ENCODE assay signal across 18 cellular contexts in the genomic region with DNA sequence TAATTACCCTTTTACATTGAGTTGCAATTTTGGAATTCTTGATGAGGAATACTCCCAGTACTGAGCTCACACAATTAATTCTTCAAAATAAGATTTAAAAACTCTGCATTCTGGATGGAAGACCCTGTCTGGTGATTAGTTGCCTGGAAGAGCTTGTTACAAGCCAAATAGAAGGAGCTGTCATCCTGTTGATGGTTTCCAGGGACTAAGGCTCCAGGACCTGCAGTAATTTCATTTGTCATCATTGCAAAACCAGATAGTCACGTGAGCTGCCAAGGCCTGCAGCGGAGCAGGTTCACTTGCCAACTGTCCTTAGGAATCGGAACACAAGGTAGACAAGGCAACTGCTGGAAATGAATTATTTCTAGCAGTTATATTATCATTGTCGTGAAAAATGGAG.
A peak's percentile ranks its signal among the peaks of the same experiment; 100 is the strongest.
DNase-seq lines count a peak whose midpoint lies in the region; ATAC-seq and TF ChIP-seq lines count a peak whose summit lies in the region.
"Had no signal": no experiment of that assay in that cellular context is flagged by ENCODE, and none has a peak within 500 bp of the region (broad histone marks: within the 10 kb centered on the region; RNA-seq: fewer than 3 reads in every experiment).

No MANE protein-coding gene starts in this region.

- DNase-seq in cardiac muscle cell (ENCODE audit: low read depth in 1 of 2, low spot score in 1 of 2) (peak; percentile 80 to 88), cardiac septum (ENCODE audit: low spot score) (no peak), transverse colon (peak; percentile 17), ecto neural progenitor cell (ENCODE audit: low spot score) (no peak), NCI-H146 (lab: John Stamatoyannopoulos, UW) (no peak)
- DNase-seq: activated CD4-positive, alpha-beta memory T cell treated with anti-CD3 and anti-CD28 coated beads for 36 hours; activated T-cell treated with anti-CD3 and anti-CD28 coated beads for 4 hours; effector memory CD8-positive, alpha-beta T cell; NCI-H1105; stimulated activated CD4-positive, alpha-beta T cell treated with anti-CD3 and anti-CD28 coated beads, Interleukin-4, amount 100 ng/mL, for 1 hour; WERI-Rb-1 had no signal

- TF ChIP-seq POLR2A in gastroesophageal sphincter (IDR thresholded peaks at IDR 0.05) (no peak), transverse colon (IDR thresholded peaks at IDR 0.05) (no peak)

- H3K4me1 ChIP-seq in cardiac muscle cell (ENCODE audit: low read depth): peaks cover 40% of the 10 kb centered on the region
- H3K4me1 ChIP-seq in gastroesophageal sphincter: peaks cover 0 to 33% (median 9%) of the 10 kb centered on the region in 3 donors
- peaks cover 32% of the 10 kb centered on the region for H3K4me1 ChIP-seq in muscle layer of colon (ENCODE audit: insufficient read depth, low read length)
- H3K4me1 ChIP-seq in transverse colon: peaks cover 0 to 4% (median 0%) of the 10 kb centered on the region in 4 donors
- H3K4me1 ChIP-seq: A549 had no signal

- intact Hi-C loops in cardiac septum (cut with DNase I) (no loop called here), transverse colon (cut with DNase I; ENCODE audit: low total_unique reads) (no loop called here)

- no peak for TF ChIP-seq CTCF in cardiac muscle cell (IDR thresholded peaks at IDR 0.05; ENCODE audit: low read depth, low read length)
- no peak for TF ChIP-seq CTCF in gastroesophageal sphincter (IDR thresholded peaks at IDR 0.05)
- no peak for TF ChIP-seq CTCF in transverse colon (IDR thresholded peaks at IDR 0.05)

- in situ Hi-C loops in transverse colon (cut with MboI; ENCODE audit: low pct_ligation_motif_present in 1 of 4, low pct_unique_long_range_greater_than_20kb in 1 of 4, low sequenced_read_pairs in 3 of 4): no loop called here

- H3K4me3 ChIP-seq in cardiac muscle cell (no peak overlapping the region), gastroesophageal sphincter (no peak overlapping the region), muscle layer of colon (ENCODE audit: low read depth in 1 of 2, low read length in 2 of 2) (no peak overlapping the region), transverse colon (no peak overlapping the region)
- H3K4me3 ChIP-seq: A549; BLaER1 treated with 17β-estradiol and CSF1 and Interleukin-3, amounts not matched to agents 10 nM and 100 nM; GM23338 had no signal

- ATAC-seq in gastroesophageal sphincter: peak; percentile 66
- no peak for ATAC-seq in HG03378 (IDR thresholded peaks at IDR 0.05; ENCODE audit: unreplicated experiment)
- ATAC-seq: A549; effector memory CD8-positive, alpha-beta T cell; GM23338; left colon had no signal

- H3K9me3 ChIP-seq in cardiac muscle cell (ENCODE audit: low read depth) (no peaks in the 10 kb centered on the region), gastroesophageal sphincter (no peaks in the 10 kb centered on the region), muscle layer of colon (ENCODE audit: low read length) (no peaks in the 10 kb centered on the region), transverse colon (no peaks in the 10 kb centered on the region)
- H3K9me3 ChIP-seq: A549 had no signal

- H3K36me3 ChIP-seq in cardiac muscle cell (no peaks in the 10 kb centered on the region), gastroesophageal sphincter (no peaks in the 10 kb centered on the region), muscle layer of colon (ENCODE audit: insufficient read depth, low read length) (no peaks in the 10 kb centered on the region), transverse colon (no peaks in the 10 kb centered on the region)
- H3K36me3 ChIP-seq: BLaER1 treated with 17β-estradiol and CSF1 and Interleukin-3, amounts not matched to agents 10 nM and 100 nM; WERI-Rb-1 had no signal

- peak overlapping the region; percentile 58 for H3K27ac ChIP-seq in cardiac muscle cell
- peak overlapping the region in 1 of 4 donors; percentile 56 for H3K27ac ChIP-seq in gastroesophageal sphincter
- H3K27ac ChIP-seq in muscle layer of colon (ENCODE audit: low read depth, low read length): peak overlapping the region; percentile 76
- peak overlapping the region in 3 of 4 donors; percentile 24 to 68 (median 44) for H3K27ac ChIP-seq in transverse colon
- H3K27ac ChIP-seq: A549; BLaER1 treated with 17β-estradiol and CSF1 and Interleukin-3, amounts not matched to agents 10 nM and 100 nM; WERI-Rb-1 had no signal

- H3K27me3 ChIP-seq in cardiac muscle cell (no peaks in the 10 kb centered on the region), gastroesophageal sphincter (no peaks in the 10 kb centered on the region), muscle layer of colon (ENCODE audit: control insufficient read depth in 1 of 2, insufficient read depth in 2 of 2, low read length in 2 of 2) (no peaks in the 10 kb centered on the region), transverse colon (no peaks in the 10 kb centered on the region)

- 17 to 25% methylated on average over 3 to 4 of the region's 4 CpGs for WGBS in gastroesophageal sphincter (ENCODE audit: low coverage in 1 of 2), 2 donors
- 64 to 76% methylated on average over 2 to 4 of the region's 4 CpGs for WGBS in transverse colon (ENCODE audit: low coverage in 1 of 2), 2 donors

- no peak for TF ChIP-seq EP300 in gastroesophageal sphincter (IDR thresholded peaks at IDR 0.05)
- TF ChIP-seq EP300 in transverse colon (IDR thresholded peaks at IDR 0.05; ENCODE audit: low read depth): peak; percentile 49

- no peak overlapping the region for H3K9ac ChIP-seq in muscle layer of colon (ENCODE audit: low read length)
- H3K9ac ChIP-seq: BLaER1 treated with 17β-estradiol and CSF1 and Interleukin-3, amounts not matched to agents 10 nM and 100 nM had no signal

Comparison
In these comparisons a context has a peak if more than half of its experiments do, and no peak if none do; other contexts are left out.
1. DNase-seq: peak in cardiac muscle cell (2 of 2) and transverse colon (single experiment); none in cardiac septum (single experiment), ecto neural progenitor cell (single experiment) and NCI-H146 (single experiment).